In the genomic region with DNA sequence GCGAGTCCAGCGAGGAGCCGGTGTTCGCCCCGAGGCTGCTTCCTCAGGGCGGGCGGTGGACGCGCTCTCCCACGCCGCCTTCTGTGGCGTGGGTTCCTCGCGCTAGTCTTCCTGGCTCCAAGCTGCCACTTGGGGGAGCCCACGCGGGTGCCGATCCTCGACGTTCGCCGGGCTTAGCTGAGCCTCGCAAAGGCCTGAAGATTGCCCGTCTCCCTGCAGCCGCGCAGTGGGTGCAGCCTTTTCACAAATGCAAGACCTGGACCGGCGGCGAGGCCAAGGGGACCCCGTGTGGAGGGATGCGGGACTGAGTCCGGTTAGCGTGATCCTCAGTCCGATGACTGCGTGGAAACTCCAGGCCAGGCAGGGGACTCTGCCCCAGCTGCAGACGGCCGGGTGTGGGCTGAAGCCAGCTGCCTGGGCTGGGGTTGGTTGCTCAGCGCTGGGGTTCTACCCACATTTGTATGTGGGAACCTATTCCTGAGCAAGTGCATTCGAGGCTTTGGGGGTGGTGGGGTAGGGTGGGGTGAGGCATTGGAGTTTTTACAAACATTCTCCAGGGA, we compare ENCODE assay signal across 1 cellular context.
A peak's percentile ranks its signal among the peaks of the same experiment; 100 is the strongest.
TF ChIP-seq lines count a peak whose summit lies in the region.

No MANE protein-coding gene starts in this region.

TF ChIP-seq in HEK293, 187 proteins besides CTCF, POLR2A, EP300 and RAD21 (continued from another document and continues in another):
- TF ChIP-seq, protein P1, sequence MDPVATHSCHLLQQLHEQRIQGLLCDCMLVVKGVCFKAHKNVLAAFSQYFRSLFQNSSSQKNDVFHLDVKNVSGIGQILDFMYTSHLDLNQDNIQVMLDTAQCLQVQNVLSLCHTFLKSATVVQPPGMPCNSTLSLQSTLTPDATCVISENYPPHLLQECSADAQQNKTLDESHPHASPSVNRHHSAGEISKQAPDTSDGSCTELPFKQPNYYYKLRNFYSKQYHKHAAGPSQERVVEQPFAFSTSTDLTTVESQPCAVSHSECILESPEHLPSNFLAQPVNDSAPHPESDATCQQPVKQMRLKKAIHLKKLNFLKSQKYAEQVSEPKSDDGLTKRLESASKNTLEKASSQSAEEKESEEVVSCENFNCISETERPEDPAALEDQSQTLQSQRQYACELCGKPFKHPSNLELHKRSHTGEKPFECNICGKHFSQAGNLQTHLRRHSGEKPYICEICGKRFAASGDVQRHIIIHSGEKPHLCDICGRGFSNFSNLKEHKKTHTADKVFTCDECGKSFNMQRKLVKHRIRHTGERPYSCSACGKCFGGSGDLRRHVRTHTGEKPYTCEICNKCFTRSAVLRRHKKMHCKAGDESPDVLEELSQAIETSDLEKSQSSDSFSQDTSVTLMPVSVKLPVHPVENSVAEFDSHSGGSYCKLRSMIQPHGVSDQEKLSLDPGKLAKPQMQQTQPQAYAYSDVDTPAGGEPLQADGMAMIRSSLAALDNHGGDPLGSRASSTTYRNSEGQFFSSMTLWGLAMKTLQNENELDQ (tag by site-specific recombination; IDR thresholded peaks at IDR 0.05; ENCODE audit: low read depth) = no peak
- TF ChIP-seq WT1 (tag by site-specific recombination; IDR thresholded peaks at IDR 0.05) (peak; percentile 62), MZF1 (tag by site-specific recombination; IDR thresholded peaks at IDR 0.05; ENCODE audit: borderline replicate concordance) (peak; percentile 60; the same call in 1 of the 2 replicates), ZNF530 (tag by site-specific recombination; IDR thresholded peaks at IDR 0.05; ENCODE audit: low read depth) (0 out of 2 replicates have a peak, but pooled peaks have one; percentile 4), TRIM28 (IDR thresholded peaks at IDR 0.05; ENCODE audit: borderline replicate concordance, low read length) (no peak), RBAK (tag by site-specific recombination; IDR thresholded peaks at IDR 0.05) (peak; percentile 68; the same call in 1 of the 2 replicates), SALL2 (tag by site-specific recombination; IDR thresholded peaks at IDR 0.05; ENCODE audit: borderline replicate concordance) (no peak), KLF1 (tag by site-specific recombination; IDR thresholded peaks at IDR 0.05) (0 out of 2 replicates have a peak, but pooled peaks have one; percentile 2), ZNF138 (tag by site-specific recombination; IDR thresholded peaks at IDR 0.05; ENCODE audit: borderline replicate concordance) (no peak), MEIS1 (CRISPR knock-in tag; IDR thresholded peaks at IDR 0.05; ENCODE audit: borderline replicate concordance) (no peak), ZSCAN16 (tag by site-specific recombination; IDR thresholded peaks at IDR 0.05) (peak; percentile 77), ZNF571 (tag by site-specific recombination; IDR thresholded peaks at IDR 0.05) (no peak), ZFP37 (tag by site-specific recombination; IDR thresholded peaks at IDR 0.05) (peak; percentile 95), ZNF133 (tag by site-specific recombination; IDR thresholded peaks at IDR 0.05) (peak; percentile 48; the same call in 1 of the 2 replicates), ZNF677 (tag by site-specific recombination; IDR thresholded peaks at IDR 0.05) (peak; percentile 68; the same call in 1 of the 2 replicates), ZNF2 (tag by site-specific recombination; IDR thresholded peaks at IDR 0.05) (peak; percentile 93; the same call in 1 of the 2 replicates), ZNF510 (tag by site-specific recombination; IDR thresholded peaks at IDR 0.05; ENCODE audit: insufficient replicate concordance) (no peak), ZBTB17 (tag by site-specific recombination; IDR thresholded peaks at IDR 0.05) (peak; percentile 91), PRDM1 (tag by site-specific recombination; IDR thresholded peaks at IDR 0.05) (no peak), ZNF560 (tag by site-specific recombination; IDR thresholded peaks at IDR 0.05; ENCODE audit: borderline replicate concordance) (no peak), HOXA7 (CRISPR knock-in tag; IDR thresholded peaks at IDR 0.05; ENCODE audit: borderline replicate concordance) (0 out of 2 replicates have a peak, but pooled peaks have one; percentile 56), ZFHX2 (tag by site-specific recombination; conservative IDR thresholded peaks at IDR 0.05) (peak; percentile 100), BCL11B (tag by site-specific recombination; IDR thresholded peaks at IDR 0.05; ENCODE audit: low read depth) (peak; percentile 47; the same call in 1 of the 2 replicates)
- TF ChIP-seq, protein P2, sequence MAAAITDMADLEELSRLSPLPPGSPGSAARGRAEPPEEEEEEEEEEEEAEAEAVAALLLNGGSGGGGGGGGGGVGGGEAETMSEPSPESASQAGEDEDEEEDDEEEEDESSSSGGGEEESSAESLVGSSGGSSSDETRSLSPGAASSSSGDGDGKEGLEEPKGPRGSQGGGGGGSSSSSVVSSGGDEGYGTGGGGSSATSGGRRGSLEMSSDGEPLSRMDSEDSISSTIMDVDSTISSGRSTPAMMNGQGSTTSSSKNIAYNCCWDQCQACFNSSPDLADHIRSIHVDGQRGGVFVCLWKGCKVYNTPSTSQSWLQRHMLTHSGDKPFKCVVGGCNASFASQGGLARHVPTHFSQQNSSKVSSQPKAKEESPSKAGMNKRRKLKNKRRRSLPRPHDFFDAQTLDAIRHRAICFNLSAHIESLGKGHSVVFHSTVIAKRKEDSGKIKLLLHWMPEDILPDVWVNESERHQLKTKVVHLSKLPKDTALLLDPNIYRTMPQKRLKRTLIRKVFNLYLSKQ (tag by site-specific recombination; IDR thresholded peaks at IDR 0.05; ENCODE audit: borderline replicate concordance) = 0 out of 2 replicates have a peak, but pooled peaks have one; percentile 79
- TF ChIP-seq, protein P3, sequence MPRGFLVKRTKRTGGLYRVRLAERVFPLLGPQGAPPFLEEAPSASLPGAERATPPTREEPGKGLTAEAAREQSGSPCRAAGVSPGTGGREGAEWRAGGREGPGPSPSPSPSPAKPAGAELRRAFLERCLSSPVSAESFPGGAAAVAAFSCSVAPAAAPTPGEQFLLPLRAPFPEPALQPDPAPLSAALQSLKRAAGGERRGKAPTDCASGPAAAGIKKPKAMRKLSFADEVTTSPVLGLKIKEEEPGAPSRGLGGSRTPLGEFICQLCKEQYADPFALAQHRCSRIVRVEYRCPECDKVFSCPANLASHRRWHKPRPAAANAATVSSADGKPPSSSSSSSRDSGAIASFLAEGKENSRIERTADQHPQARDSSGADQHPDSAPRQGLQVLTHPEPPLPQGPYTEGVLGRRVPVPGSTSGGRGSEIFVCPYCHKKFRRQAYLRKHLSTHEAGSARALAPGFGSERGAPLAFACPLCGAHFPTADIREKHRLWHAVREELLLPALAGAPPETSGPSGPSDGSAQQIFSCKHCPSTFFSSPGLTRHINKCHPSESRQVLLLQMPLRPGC (tag by site-specific recombination; IDR thresholded peaks at IDR 0.05) = no peak
- TF ChIP-seq, protein P4, sequence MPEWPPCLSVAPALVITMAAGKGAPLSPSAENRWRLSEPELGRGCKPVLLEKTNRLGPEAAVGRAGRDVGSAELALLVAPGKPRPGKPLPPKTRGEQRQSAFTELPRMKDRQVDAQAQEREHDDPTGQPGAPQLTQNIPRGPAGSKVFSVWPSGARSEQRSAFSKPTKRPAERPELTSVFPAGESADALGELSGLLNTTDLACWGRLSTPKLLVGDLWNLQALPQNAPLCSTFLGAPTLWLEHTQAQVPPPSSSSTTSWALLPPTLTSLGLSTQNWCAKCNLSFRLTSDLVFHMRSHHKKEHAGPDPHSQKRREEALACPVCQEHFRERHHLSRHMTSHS (tag by site-specific recombination; IDR thresholded peaks at IDR 0.05) = no peak; the same call in 1 of the 2 replicates
- TF ChIP-seq, protein P5, sequence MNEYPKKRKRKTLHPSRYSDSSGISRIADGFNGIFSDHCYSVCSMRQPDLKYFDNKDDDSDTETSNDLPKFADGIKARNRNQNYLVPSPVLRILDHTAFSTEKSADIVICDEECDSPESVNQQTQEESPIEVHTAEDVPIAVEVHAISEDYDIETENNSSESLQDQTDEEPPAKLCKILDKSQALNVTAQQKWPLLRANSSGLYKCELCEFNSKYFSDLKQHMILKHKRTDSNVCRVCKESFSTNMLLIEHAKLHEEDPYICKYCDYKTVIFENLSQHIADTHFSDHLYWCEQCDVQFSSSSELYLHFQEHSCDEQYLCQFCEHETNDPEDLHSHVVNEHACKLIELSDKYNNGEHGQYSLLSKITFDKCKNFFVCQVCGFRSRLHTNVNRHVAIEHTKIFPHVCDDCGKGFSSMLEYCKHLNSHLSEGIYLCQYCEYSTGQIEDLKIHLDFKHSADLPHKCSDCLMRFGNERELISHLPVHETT (tag by site-specific recombination; IDR thresholded peaks at IDR 0.05) = no peak
- TF ChIP-seq, protein P6, sequence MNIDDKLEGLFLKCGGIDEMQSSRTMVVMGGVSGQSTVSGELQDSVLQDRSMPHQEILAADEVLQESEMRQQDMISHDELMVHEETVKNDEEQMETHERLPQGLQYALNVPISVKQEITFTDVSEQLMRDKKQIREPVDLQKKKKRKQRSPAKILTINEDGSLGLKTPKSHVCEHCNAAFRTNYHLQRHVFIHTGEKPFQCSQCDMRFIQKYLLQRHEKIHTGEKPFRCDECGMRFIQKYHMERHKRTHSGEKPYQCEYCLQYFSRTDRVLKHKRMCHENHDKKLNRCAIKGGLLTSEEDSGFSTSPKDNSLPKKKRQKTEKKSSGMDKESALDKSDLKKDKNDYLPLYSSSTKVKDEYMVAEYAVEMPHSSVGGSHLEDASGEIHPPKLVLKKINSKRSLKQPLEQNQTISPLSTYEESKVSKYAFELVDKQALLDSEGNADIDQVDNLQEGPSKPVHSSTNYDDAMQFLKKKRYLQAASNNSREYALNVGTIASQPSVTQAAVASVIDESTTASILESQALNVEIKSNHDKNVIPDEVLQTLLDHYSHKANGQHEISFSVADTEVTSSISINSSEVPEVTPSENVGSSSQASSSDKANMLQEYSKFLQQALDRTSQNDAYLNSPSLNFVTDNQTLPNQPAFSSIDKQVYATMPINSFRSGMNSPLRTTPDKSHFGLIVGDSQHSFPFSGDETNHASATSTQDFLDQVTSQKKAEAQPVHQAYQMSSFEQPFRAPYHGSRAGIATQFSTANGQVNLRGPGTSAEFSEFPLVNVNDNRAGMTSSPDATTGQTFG (tag by site-specific recombination; IDR thresholded peaks at IDR 0.05; ENCODE audit: borderline replicate concordance) = peak; percentile 75; the same call in 1 of the 2 replicates
- TF ChIP-seq, protein P7, sequence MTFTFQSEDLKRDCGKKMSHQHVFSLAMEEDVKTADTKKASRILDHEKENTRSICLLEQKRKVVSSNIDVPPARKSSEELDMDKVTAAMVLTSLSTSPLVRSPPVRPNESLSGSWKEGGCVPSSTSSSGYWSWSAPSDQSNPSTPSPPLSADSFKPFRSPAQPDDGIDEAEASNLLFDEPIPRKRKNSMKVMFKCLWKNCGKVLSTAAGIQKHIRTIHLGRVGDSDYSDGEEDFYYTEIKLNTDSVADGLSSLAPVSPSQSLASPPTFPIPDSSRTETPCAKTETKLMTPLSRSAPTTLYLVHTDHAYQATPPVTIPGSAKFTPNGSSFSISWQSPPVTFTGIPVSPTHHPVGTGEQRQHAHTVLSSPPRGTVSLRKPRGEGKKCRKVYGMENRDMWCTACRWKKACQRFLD (tag by site-specific recombination; IDR thresholded peaks at IDR 0.05) = 0 out of 2 replicates have a peak, but pooled peaks have one; percentile 65
- TF ChIP-seq, protein P8, sequence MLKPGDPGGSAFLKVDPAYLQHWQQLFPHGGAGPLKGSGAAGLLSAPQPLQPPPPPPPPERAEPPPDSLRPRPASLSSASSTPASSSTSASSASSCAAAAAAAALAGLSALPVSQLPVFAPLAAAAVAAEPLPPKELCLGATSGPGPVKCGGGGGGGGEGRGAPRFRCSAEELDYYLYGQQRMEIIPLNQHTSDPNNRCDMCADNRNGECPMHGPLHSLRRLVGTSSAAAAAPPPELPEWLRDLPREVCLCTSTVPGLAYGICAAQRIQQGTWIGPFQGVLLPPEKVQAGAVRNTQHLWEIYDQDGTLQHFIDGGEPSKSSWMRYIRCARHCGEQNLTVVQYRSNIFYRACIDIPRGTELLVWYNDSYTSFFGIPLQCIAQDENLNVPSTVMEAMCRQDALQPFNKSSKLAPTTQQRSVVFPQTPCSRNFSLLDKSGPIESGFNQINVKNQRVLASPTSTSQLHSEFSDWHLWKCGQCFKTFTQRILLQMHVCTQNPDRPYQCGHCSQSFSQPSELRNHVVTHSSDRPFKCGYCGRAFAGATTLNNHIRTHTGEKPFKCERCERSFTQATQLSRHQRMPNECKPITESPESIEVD (tag by site-specific recombination; IDR thresholded peaks at IDR 0.05) = no peak
- TF ChIP-seq, protein P9, sequence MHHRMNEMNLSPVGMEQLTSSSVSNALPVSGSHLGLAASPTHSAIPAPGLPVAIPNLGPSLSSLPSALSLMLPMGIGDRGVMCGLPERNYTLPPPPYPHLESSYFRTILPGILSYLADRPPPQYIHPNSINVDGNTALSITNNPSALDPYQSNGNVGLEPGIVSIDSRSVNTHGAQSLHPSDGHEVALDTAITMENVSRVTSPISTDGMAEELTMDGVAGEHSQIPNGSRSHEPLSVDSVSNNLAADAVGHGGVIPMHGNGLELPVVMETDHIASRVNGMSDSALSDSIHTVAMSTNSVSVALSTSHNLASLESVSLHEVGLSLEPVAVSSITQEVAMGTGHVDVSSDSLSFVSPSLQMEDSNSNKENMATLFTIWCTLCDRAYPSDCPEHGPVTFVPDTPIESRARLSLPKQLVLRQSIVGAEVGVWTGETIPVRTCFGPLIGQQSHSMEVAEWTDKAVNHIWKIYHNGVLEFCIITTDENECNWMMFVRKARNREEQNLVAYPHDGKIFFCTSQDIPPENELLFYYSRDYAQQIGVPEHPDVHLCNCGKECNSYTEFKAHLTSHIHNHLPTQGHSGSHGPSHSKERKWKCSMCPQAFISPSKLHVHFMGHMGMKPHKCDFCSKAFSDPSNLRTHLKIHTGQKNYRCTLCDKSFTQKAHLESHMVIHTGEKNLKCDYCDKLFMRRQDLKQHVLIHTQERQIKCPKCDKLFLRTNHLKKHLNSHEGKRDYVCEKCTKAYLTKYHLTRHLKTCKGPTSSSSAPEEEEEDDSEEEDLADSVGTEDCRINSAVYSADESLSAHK (tag by site-specific recombination; IDR thresholded peaks at IDR 0.05) = no peak
- TF ChIP-seq, protein P10, sequence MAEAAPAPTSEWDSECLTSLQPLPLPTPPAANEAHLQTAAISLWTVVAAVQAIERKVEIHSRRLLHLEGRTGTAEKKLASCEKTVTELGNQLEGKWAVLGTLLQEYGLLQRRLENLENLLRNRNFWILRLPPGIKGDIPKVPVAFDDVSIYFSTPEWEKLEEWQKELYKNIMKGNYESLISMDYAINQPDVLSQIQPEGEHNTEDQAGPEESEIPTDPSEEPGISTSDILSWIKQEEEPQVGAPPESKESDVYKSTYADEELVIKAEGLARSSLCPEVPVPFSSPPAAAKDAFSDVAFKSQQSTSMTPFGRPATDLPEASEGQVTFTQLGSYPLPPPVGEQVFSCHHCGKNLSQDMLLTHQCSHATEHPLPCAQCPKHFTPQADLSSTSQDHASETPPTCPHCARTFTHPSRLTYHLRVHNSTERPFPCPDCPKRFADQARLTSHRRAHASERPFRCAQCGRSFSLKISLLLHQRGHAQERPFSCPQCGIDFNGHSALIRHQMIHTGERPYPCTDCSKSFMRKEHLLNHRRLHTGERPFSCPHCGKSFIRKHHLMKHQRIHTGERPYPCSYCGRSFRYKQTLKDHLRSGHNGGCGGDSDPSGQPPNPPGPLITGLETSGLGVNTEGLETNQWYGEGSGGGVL (tag by site-specific recombination; IDR thresholded peaks at IDR 0.05) = peak; percentile 62
- TF ChIP-seq, protein P11, sequence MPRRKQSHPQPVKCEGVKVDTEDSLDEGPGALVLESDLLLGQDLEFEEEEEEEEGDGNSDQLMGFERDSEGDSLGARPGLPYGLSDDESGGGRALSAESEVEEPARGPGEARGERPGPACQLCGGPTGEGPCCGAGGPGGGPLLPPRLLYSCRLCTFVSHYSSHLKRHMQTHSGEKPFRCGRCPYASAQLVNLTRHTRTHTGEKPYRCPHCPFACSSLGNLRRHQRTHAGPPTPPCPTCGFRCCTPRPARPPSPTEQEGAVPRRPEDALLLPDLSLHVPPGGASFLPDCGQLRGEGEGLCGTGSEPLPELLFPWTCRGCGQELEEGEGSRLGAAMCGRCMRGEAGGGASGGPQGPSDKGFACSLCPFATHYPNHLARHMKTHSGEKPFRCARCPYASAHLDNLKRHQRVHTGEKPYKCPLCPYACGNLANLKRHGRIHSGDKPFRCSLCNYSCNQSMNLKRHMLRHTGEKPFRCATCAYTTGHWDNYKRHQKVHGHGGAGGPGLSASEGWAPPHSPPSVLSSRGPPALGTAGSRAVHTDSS (tag by site-specific recombination; IDR thresholded peaks at IDR 0.05) = no peak
